ENCODE assay signal across 7 cellular contexts in genomic region chr15:70818580-70818979, GRCh38. TPM values are rescaled to one million over a fixed set of nuclear protein-coding genes. Genes with fewer than 3 reads are reported as not detected.
"Had no signal": no experiment of that assay in that cellular context is flagged by ENCODE, and none has a peak within 500 bp of the region (broad histone marks: within the 10 kb centered on the region; RNA-seq: fewer than 3 reads in every experiment).

No MANE protein-coding gene starts in this region.

- H3K4me3 ChIP-seq: K562 had no signal

- H3K4me1 Mint-ChIP-seq: IgD-negative memory B cell had no signal

- H3K27ac Mint-ChIP-seq: IgD-negative memory B cell had no signal

- FAIRE-seq: HepG2, HTR-8/SVneo, K562 had no signal

- H3K27ac ChIP-seq: HL-60 had no signal

- H3K4me3 Mint-ChIP-seq: IgD-negative memory B cell had no signal

- H3K36me3 Mint-ChIP-seq: IgD-negative memory B cell had no signal

- DNase-seq: IMR-90, KBM-7 had no signal

- ATAC-seq: HepG2, K562 had no signal

RNA-seq across cellular contexts. Expression of gene LARP6, which starts 35.4 kb away (rescaled TPM):
- total RNA-seq: K562 had no signal
- polyA plus RNA-seq: IgD-negative memory B cell, K562 had no signal
